ENCODE assay signal across 9 cellular contexts in the genomic region with DNA sequence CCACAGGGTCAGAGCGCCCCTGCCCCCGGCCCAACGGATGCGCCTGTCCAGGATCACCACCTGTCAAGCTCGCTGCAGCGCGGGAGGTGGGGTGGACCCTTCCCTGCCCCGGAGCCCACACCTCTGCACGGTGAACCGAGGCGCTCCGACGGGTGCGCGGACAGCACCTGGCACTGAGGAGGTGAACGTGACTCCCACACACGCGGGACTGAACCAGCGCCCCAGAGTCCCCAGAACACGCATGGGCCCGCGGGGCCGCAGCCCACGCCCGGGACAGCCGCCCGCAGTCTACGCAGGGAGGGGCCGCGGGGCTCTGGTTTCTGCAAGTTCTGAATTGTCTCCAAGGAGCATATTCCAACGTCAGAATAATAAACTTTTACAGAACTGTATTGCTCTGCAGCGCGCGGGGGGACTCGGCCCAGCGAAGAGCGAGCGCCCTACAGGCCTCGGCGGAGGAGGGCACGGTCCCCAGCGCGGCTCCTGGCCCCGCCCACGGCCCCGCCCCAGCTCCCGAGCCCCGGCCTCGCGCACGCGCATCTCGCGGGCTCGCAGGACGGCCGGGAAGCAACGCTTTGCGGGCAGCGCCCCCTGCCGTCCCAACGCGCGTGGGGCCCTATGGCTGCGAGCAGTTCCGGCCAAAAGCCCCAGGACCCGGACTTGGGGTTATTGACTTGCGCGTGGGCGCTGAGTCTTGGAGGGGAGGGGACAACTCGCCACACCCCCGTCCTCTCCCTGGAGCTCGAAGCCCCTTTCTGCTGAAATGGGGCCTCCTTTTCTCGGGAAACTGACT. TPM values are rescaled to one million over a fixed set of nuclear protein-coding genes. Genes with fewer than 3 reads are reported as not detected.
DNase-seq lines count a peak whose midpoint lies in the region; ATAC-seq and TF ChIP-seq lines count a peak whose summit lies in the region.
"Had no signal": no experiment of that assay in that cellular context is flagged by ENCODE, and none has a peak within 500 bp of the region (broad histone marks: within the 10 kb centered on the region; RNA-seq: fewer than 3 reads in every experiment).

No MANE protein-coding gene starts in this region.

- TF ChIP-seq CTCF in BE2C (IDR thresholded peaks at IDR 0.05; ENCODE audit: low read depth, low read length): peak; percentile 70

- H3K4me3 ChIP-seq in BE2C (ENCODE audit: low read depth, low read length): peak overlapping the region; percentile 58
- H3K4me3 ChIP-seq in effector memory CD4-positive, alpha-beta T cell (ENCODE audit: insufficient read depth, low read depth, low read length, poor library complexity, severe bottlenecking): peak overlapping the region; percentile 56

- H3K4me1 ChIP-seq in BE2C: no peaks in the 10 kb centered on the region
- peaks cover 11% of the 10 kb centered on the region for H3K4me1 ChIP-seq in effector memory CD4-positive, alpha-beta T cell (ENCODE audit: control insufficient read depth, insufficient read depth, low read length, poor library complexity, severe bottlenecking)

- no peaks in the 10 kb centered on the region for H3K36me3 Mint-ChIP-seq in memory B cell

- H3K36me3 ChIP-seq in BE2C: no peaks in the 10 kb centered on the region
- H3K36me3 ChIP-seq in effector memory CD4-positive, alpha-beta T cell (ENCODE audit: control insufficient read depth, insufficient read depth, low read length): no peaks in the 10 kb centered on the region

- no peaks in the 10 kb centered on the region for H3K9me3 ChIP-seq in BE2C
- H3K9me3 ChIP-seq in effector memory CD4-positive, alpha-beta T cell (ENCODE audit: control insufficient read depth, low read length): no peaks in the 10 kb centered on the region

- ATAC-seq in GM19043 (IDR thresholded peaks at IDR 0.05; ENCODE audit: low read depth, unreplicated experiment) (peak; percentile 93), HG03342 (IDR thresholded peaks at IDR 0.05; ENCODE audit: unreplicated experiment) (peak; percentile 82), memory B cell (ENCODE audit: low read depth) (peak; percentile 93)

- no peaks in the 10 kb centered on the region for H3K9me3 Mint-ChIP-seq in memory B cell
- H3K9me3 Mint-ChIP-seq: T-helper 1 cell treated with Interleukin-12 subunit alpha and Interleukin-12 subunit beta and Interleukin-4 antibody, amounts not matched to agents 30 μg/mL and 1 μg/mL, for 36 hours had no signal

- H3K4me1 Mint-ChIP-seq in memory B cell: no peaks in the 10 kb centered on the region

- no peaks in the 10 kb centered on the region for H3K27me3 ChIP-seq in BE2C
- H3K27me3 ChIP-seq in effector memory CD4-positive, alpha-beta T cell (replicated peaks; ENCODE audit: control insufficient read depth, insufficient read depth, low read length, poor library complexity, severe bottlenecking): no peaks in the 10 kb centered on the region

- no peak overlapping the region for H3K27ac ChIP-seq in effector memory CD4-positive, alpha-beta T cell (ENCODE audit: insufficient read depth, low read length, poor library complexity, severe bottlenecking)

- peak; percentile 92 for DNase-seq in BE2C
- DNase-seq in NCI-H748 (lab: John Stamatoyannopoulos, UW; ENCODE audit: unreplicated experiment): peak; percentile 78
- DNase-seq in activated CD8-positive, alpha-beta memory T cell treated with anti-CD3 and anti-CD28 coated beads for 48 hours (ENCODE audit: low read depth in 2 of 3, low spot score in 2 of 3): peak; percentile 87 to 90 (median 87)
- DNase-seq in effector memory CD4-positive, alpha-beta T cell: peak; percentile 83 to 86 (median 85)
- peak; percentile 95 to 98 for DNase-seq in memory B cell (ENCODE audit: low spot score in 2 of 2)
- peak; percentile 83 to 89 (median 88) for DNase-seq in stimulated activated CD4-positive, alpha-beta T cell treated with anti-CD3 and anti-CD28 coated beads, TNF-alpha, amount 100 ng/mL, for 24 hours (ENCODE audit: low read depth in 3 of 3)

- H3K27me3 Mint-ChIP-seq in memory B cell: peaks cover 2% of the 10 kb centered on the region

- no peak overlapping the region for H3K27ac Mint-ChIP-seq in memory B cell
- H3K27ac Mint-ChIP-seq: T-helper 1 cell treated with Interleukin-12 subunit alpha and Interleukin-12 subunit beta and Interleukin-4 antibody, amounts not matched to agents 30 μg/mL and 1 μg/mL, for 36 hours had no signal

- peak overlapping the region; percentile 56 for H3K4me3 Mint-ChIP-seq in memory B cell

RNA-seq across cellular contexts. Expression of a gene that starts 29.7 kb away (rescaled TPM):
- polyA plus RNA-seq in BE2C (2012; ENCODE audit: insufficient read depth, insufficient read length, low read depth): 30.0 TPM
